Comparison of ENCODE assay signal across 20 cellular contexts in the genomic region with DNA sequence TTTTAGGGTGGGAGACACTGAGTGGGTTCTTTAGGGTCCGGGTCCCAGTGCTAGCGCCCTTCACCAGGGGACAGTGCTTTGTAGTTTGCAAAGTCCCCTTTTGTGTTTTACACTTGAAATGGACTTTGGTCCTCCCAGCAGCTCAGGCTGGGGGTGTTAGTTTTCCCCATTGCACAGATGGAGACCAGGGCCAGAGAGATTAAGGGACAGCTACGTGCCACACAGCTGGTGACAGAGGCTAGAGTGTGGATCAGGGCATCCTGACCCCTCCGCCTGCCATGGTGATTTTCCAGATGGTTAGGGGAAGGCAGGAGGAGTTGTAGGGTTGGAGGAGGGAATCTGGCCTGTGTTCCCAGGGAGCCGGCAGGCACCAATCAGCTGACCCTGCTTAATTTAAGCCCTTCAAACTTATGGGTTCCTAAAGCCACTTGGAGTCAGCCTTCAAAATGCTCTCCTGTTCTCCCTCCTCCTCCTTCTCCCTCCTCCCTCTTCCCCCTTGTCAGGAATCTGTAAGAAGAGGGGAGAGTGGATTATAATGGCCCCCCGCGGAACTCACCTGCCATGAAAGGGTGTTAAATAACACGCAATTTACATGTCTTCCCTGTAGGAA. TPM values are rescaled to one million over a fixed set of nuclear protein-coding genes. Genes with fewer than 3 reads are reported as not detected.
"Had no signal": no experiment of that assay in that cellular context is flagged by ENCODE, and none has a peak within 500 bp of the region (broad histone marks: within the 10 kb centered on the region; RNA-seq: fewer than 3 reads in every experiment).

No MANE protein-coding gene starts in this region.

- H3K27ac Mint-ChIP-seq: activated naive CD8-positive, alpha-beta T cell treated with anti-CD3 and anti-CD28 coated beads, Interleukin-2, amount 50 U/mL, for 24 hours; nephron progenitor cell; stimulated activated naive CD8-positive, alpha-beta T cell treated with anti-CD3 and anti-CD28 coated beads, Interleukin-15, Interleukin-2, amounts not matched to agents 100 ng/mL and 50 ng/mL, for 24 hours had no signal

- ATAC-seq: activated naive CD8-positive, alpha-beta T cell treated with anti-CD3 and anti-CD28 coated beads, Interleukin-2, amount 50 U/mL, for 24 hours had no signal

- H3K4me1 ChIP-seq: gastrocnemius medialis had no signal

- H3K9me3 ChIP-seq: gastrocnemius medialis, spleen, upper lobe of right lung had no signal

- H3K36me3 ChIP-seq: gastrocnemius medialis, heart right ventricle, sigmoid colon, spleen, upper lobe of right lung had no signal

- FAIRE-seq: astrocyte, TTC549 had no signal

- H3K4me3 ChIP-seq: gastrocnemius medialis, heart right ventricle, sigmoid colon, spleen, upper lobe of right lung had no signal

- H3K9me3 Mint-ChIP-seq: activated naive CD8-positive, alpha-beta T cell treated with anti-CD3 and anti-CD28 coated beads, Interleukin-2, amount 50 U/mL, for 24 hours; nephron progenitor cell; stimulated activated naive CD8-positive, alpha-beta T cell treated with anti-CD3 and anti-CD28 coated beads, Interleukin-15, Interleukin-2, amounts not matched to agents 100 ng/mL and 50 ng/mL, for 24 hours had no signal

- H3K4me3 Mint-ChIP-seq: activated naive CD8-positive, alpha-beta T cell treated with anti-CD3 and anti-CD28 coated beads, Interleukin-2, amount 50 U/mL, for 24 hours; nephron progenitor cell; stimulated activated naive CD8-positive, alpha-beta T cell treated with anti-CD3 and anti-CD28 coated beads, Interleukin-15, Interleukin-2, amounts not matched to agents 100 ng/mL and 50 ng/mL, for 24 hours had no signal

- H3K27ac ChIP-seq: gastrocnemius medialis, heart right ventricle, sigmoid colon, spleen, upper lobe of right lung had no signal

- DNase-seq: activated CD4-positive, alpha-beta T cell treated with anti-CD3 and anti-CD28 coated beads, Interleukin-2, amount 50 U/mL, for 1 hour; activated CD8-positive, alpha-beta memory T cell treated with anti-CD3 and anti-CD28 coated beads for 24 hours; activated naive CD4-positive, alpha-beta T cell; activated naive CD8-positive, alpha-beta T cell treated with anti-CD3 and anti-CD28 coated beads, Interleukin-2, amount 50 U/mL, for 24 hours; dermis blood vessel endothelial cell; gastrocnemius medialis; heart right ventricle; kidney glomerular epithelial cell; nephron progenitor cell; sigmoid colon; spleen; upper lobe of right lung had no signal

RNA-seq across cellular contexts. Expression of a gene that starts 22.5 kb away (rescaled TPM):
- total RNA-seq: astrocyte; chondrocyte; dermis blood vessel endothelial cell; epithelial cell of proximal tubule; gastrocnemius medialis; heart right ventricle; mesenteric fat pad; osteocyte; sigmoid colon; T-helper 2 cell treated with Interferon-gamma antibody and Interleukin-4, amounts not matched to agents 100 ng/mL and 5 ng/mL, for 36 hours; upper lobe of right lung had no signal
- polyA plus RNA-seq: sigmoid colon had no signal

RNA-seq across cellular contexts. Expression of a gene that starts 46.2 kb away (rescaled TPM):
- total RNA-seq: dermis blood vessel endothelial cell, epithelial cell of proximal tubule had no signal
